Comparison of ENCODE assay signal across 8 cellular contexts in the genomic region with DNA sequence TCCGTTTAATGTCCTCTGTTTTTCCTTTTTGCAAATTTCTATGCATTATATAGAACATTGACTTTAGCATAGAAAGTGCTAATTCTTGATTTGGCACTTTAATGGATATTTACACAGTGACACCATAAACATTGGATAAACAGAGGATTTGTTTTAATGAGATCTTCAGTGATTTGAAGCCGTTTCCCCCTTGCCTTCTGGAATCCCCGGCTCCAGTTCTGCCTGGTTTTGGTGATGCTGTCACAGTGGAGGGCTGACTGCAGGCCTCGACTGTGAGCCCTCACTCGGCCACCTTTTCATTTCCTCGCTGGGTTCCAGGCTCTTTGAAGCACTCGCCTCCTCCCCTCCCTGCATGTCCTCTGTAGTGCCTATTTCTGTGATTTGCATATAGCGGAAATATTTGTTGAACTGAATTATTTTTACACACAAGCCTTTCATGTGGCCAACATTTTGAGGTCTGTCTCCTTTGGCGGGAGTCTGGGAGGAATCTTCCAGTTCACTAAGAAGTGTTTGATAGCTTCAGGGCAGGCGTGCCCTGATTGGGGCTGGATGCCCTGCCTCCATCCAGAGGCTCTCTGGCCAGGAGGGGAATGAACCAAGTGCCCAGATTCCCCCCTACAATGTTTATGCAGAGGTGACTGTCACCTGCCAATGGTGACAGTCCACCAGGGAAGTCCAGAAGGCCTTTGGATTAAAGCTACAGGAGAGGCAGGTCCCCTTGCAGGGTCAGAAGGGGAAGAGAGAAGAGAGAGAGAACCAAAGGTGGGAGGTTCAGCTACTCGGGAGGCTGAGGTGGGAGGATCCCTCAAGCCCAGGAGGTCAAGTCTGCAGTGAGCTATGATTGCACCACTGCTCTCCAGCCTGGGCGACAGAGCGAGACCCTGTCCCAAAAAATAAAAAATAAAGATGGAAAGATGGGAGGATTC.
A peak's percentile ranks its signal among the peaks of the same experiment; 100 is the strongest.
DNase-seq lines count a peak whose midpoint lies in the region; ATAC-seq, FAIRE-seq and TF ChIP-seq lines count a peak whose summit lies in the region.

No MANE protein-coding gene starts in this region.

- H3K36me3 ChIP-seq in HepG2 (replicated peaks in 1 of 2; ENCODE audit: control insufficient read depth in 1 of 2, insufficient read depth in 2 of 2, low read length in 2 of 2), result no peaks in the 10 kb centered on the region

- H3K27me3 Mint-ChIP-seq in CD4-positive, alpha-beta T cell, result no peaks in the 10 kb centered on the region

- peak in 3 of 10 experiments; percentile 4 to 11 (median 6) for DNase-seq in CD4-positive, alpha-beta T cell
- DNase-seq in GM19239 (ENCODE audit: insufficient read length, low spot score) (peak; percentile 39), NAMALWA (ENCODE audit: low spot score) (peak; percentile 94), HepG2 (ENCODE audit: low spot score) (no peak), NCI-H345 (lab: John Stamatoyannopoulos, UW) (no peak)
- no peak for DNase-seq in activated CD8-positive, alpha-beta memory T cell treated with anti-CD3 and anti-CD28 coated beads, Interleukin-2, amount 50 U/mL, for 4 hours

- H3K27ac ChIP-seq in CD4-positive, alpha-beta T cell (ENCODE audit: low read depth, low read length), result no peak overlapping the region
- peak overlapping the region; percentile 13 for H3K27ac ChIP-seq in HepG2 (ENCODE audit: extremely low read length, insufficient read depth, low read length)

- H4K20me1 ChIP-seq in HepG2 (ENCODE audit: insufficient read depth, low read length), result peaks cover 11% of the 10 kb centered on the region

- TF ChIP-seq POLR2A in HepG2 (IDR thresholded peaks at IDR 0.05; ENCODE audit: insufficient read depth in 1 of 2, low read depth in 2 of 2, low read length in 2 of 2), result no peak

- in situ Hi-C loops in HepG2 (cut with HindIII; ENCODE audit: extremely low pct_ligation_motif_present, low pct_unique_long_range_greater_than_20kb), result no loop called here

- H3K9me3 ChIP-seq in CD4-positive, alpha-beta T cell (ENCODE audit: control insufficient read depth, low read length), result no peaks in the 10 kb centered on the region
- no peaks in the 10 kb centered on the region for H3K9me3 ChIP-seq in HepG2 (ENCODE audit: low read length)

- H2AFZ ChIP-seq in HepG2 (ENCODE audit: low read length), result no peak overlapping the region

- no peaks in the 10 kb centered on the region for H3K27me3 ChIP-seq in CD4-positive, alpha-beta T cell (ENCODE audit: control insufficient read depth, insufficient read depth, low read length)
- H3K27me3 ChIP-seq in HepG2 (ENCODE audit: control insufficient read depth in 1 of 2, insufficient read depth in 2 of 2, low read length in 2 of 2), result no peaks in the 10 kb centered on the region

- no peaks in the 10 kb centered on the region for H3K36me3 Mint-ChIP-seq in CD4-positive, alpha-beta T cell (ENCODE audit: low read depth)

- no peak for TF ChIP-seq RAD21 in HepG2 (CRISPR knock-in tag; IDR thresholded peaks at IDR 0.05)

- POLR2A ChIA-PET in CD4-positive, alpha-beta T cell (lab: Charles Lee), result interaction anchor here (0.6 kb wide), 1 partner anchor 156 kb away, joined by 3 read pairs; no protein-coding TSS in a partner anchor
- POLR2A ChIA-PET in HepG2 (lab: Yijun Ruan, JAX), result interaction anchor here (0.5 kb wide), 1 partner anchor 206 kb away, joined by 3 read pairs; no protein-coding TSS in a partner anchor

- H3K4me3 Mint-ChIP-seq in CD4-positive, alpha-beta T cell, result peak overlapping the region; percentile 9

- ATAC-seq in CD4-positive, alpha-beta T cell (ENCODE audit: poor library complexity), result peak; percentile 65
- ATAC-seq in HepG2 (no peak), GM21381 (IDR thresholded peaks at IDR 0.05; ENCODE audit: unreplicated experiment) (no peak), HG03571 (IDR thresholded peaks at IDR 0.05; ENCODE audit: unreplicated experiment) (no peak)

- peak overlapping the region; percentile 13 for H3K27ac Mint-ChIP-seq in CD4-positive, alpha-beta T cell

- peaks cover 42% of the 10 kb centered on the region for H3K4me1 Mint-ChIP-seq in CD4-positive, alpha-beta T cell (ENCODE audit: low read depth)

- no TSS peak for BruUV-seq in HepG2 (replicated peaks; lab: Mats Ljungman, UMichigan)

- intact Hi-C loops in CD4-positive, alpha-beta T cell (cut with DNase I, micrococcal nuclease), result no loop called here
- intact Hi-C loops in HepG2 (cut with micrococcal nuclease; ENCODE audit: unreplicated experiment), result loop anchor here (10.0 kb wide), 1 partner anchor 130 kb away; no protein-coding TSS in a partner anchor

- CTCF ChIA-PET in CD4-positive, alpha-beta T cell (lab: Charles Lee), result no interaction called here
- CTCF ChIA-PET in HepG2 (lab: Yijun Ruan, JAX; ENCODE audit: low intra/inter-chr PET ratio, low total read pairs), result no interaction called here

- peak; percentile 86 for FAIRE-seq in GM19239 (lab: Jason Lieb, UNC)
- no peak for FAIRE-seq in HepG2 (lab: Jason Lieb, UNC)

- H3K4me1 ChIP-seq in HepG2 (ENCODE audit: insufficient read depth, low read length), result peaks cover 58% of the 10 kb centered on the region

- no peak overlapping the region for H3K4me3 ChIP-seq in HepG2 (replicated peaks in 1 of 3; ENCODE audit: insufficient read depth in 1 of 3, low read depth in 2 of 3, low read length in 3 of 3)

- H3K4me2 ChIP-seq in HepG2 (ENCODE audit: low read depth, low read length), result no peak overlapping the region

- H3K79me2 ChIP-seq in HepG2 (ENCODE audit: insufficient read depth, low read length), result peaks cover 65% of the 10 kb centered on the region

- H3K9ac ChIP-seq in HepG2 (ENCODE audit: insufficient read depth, low read depth, low read length), result no peak overlapping the region

- 91% methylated on average over 13 of the region's 13 CpGs for WGBS in HepG2 (ENCODE audit: low lambda C conversion rate)

- no peak for TF ChIP-seq CTCF in CD4-positive, alpha-beta T cell (IDR thresholded peaks at IDR 0.05)
- no peak for TF ChIP-seq CTCF in HepG2 (CRISPR knock-in tag; IDR thresholded peaks at IDR 0.05)

- no peak for TF ChIP-seq EP300 in HepG2 (IDR thresholded peaks at IDR 0.05; ENCODE audit: low read depth in 2 of 2, low read length in 2 of 2)
- TF ChIP-seq EP300 in HepG2 (CRISPR knock-in tag; IDR thresholded peaks at IDR 0.05; ENCODE audit: borderline replicate concordance), result no peak

- no peaks in the 10 kb centered on the region for H3K9me3 Mint-ChIP-seq in CD4-positive, alpha-beta T cell

TF ChIP-seq in HepG2, 621 proteins besides CTCF, POLR2A, EP300 and RAD21:
- TF ChIP-seq, protein P1, sequence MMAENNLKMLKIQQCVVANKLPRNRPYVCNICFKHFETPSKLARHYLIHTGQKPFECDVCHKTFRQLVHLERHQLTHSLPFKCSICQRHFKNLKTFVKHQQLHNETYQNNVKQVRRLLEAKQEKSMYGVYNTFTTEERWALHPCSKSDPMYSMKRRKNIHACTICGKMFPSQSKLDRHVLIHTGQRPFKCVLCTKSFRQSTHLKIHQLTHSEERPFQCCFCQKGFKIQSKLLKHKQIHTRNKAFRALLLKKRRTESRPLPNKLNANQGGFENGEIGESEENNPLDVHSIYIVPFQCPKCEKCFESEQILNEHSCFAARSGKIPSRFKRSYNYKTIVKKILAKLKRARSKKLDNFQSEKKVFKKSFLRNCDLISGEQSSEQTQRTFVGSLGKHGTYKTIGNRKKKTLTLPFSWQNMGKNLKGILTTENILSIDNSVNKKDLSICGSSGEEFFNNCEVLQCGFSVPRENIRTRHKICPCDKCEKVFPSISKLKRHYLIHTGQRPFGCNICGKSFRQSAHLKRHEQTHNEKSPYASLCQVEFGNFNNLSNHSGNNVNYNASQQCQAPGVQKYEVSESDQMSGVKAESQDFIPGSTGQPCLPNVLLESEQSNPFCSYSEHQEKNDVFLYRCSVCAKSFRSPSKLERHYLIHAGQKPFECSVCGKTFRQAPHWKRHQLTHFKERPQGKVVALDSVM (CRISPR knock-in tag; IDR thresholded peaks at IDR 0.05), result peak; percentile 55; the same call in 1 of the 2 replicates
- TF ChIP-seq, protein P2, sequence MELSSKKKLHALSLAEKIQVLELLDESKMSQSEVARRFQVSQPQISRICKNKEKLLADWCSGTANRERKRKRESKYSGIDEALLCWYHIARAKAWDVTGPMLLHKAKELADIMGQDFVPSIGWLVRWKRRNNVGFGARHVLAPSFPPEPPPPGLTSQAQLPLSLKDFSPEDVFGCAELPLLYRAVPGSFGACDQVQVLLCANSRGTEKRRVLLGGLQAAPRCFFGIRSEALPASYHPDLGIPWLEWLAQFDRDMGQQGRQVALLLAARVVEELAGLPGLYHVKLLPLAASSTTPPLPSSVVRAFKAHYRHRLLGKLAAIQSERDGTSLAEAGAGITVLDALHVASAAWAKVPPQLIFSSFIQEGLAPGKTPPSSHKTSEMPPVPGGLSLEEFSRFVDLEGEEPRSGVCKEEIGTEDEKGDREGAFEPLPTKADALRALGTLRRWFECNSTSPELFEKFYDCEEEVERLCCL (CRISPR knock-in tag; IDR thresholded peaks at IDR 0.05; ENCODE audit: borderline replicate concordance), result no peak
- TF ChIP-seq, protein P3, sequence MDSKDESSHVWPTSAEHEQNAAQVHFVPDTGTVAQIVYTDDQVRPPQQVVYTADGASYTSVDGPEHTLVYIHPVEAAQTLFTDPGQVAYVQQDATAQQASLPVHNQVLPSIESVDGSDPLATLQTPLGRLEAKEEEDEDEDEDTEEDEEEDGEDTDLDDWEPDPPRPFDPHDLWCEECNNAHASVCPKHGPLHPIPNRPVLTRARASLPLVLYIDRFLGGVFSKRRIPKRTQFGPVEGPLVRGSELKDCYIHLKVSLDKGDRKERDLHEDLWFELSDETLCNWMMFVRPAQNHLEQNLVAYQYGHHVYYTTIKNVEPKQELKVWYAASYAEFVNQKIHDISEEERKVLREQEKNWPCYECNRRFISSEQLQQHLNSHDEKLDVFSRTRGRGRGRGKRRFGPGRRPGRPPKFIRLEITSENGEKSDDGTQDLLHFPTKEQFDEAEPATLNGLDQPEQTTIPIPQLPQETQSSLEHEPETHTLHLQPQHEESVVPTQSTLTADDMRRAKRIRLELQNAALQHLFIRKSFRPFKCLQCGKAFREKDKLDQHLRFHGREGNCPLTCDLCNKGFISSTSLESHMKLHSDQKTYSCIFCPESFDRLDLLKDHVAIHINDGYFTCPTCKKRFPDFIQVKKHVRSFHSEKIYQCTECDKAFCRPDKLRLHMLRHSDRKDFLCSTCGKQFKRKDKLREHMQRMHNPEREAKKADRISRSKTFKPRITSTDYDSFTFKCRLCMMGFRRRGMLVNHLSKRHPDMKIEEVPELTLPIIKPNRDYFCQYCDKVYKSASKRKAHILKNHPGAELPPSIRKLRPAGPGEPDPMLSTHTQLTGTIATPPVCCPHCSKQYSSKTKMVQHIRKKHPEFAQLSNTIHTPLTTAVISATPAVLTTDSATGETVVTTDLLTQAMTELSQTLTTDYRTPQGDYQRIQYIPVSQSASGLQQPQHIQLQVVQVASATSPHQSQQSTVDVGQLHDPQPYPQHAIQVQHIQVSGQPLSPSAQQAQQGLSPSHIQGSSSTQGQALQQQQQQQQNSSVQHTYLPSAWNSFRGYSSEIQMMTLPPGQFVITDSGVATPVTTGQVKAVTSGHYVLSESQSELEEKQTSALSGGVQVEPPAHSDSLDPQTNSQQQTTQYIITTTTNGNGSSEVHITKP (CRISPR knock-in tag; IDR thresholded peaks at IDR 0.05; ENCODE audit: low read depth), result peak; percentile 73
- TF ChIP-seq NR1H2 (CRISPR knock-in tag; IDR thresholded peaks at IDR 0.05; ENCODE audit: borderline replicate concordance, low read depth), result no peak

Comparison
In these comparisons a context has a peak if more than half of its experiments do, and no peak if none do; other contexts are left out.
1. DNase-seq: peak in GM19239 (single experiment) and NAMALWA (single experiment); none in HepG2 (single experiment), activated CD8-positive, alpha-beta memory T cell treated with anti-CD3 and anti-CD28 coated beads, Interleukin-2, amount 50 U/mL, for 4 hours (single experiment) and NCI-H345 (single experiment).